Comparison of ENCODE assay signal across 18 cellular contexts in the genomic region with DNA sequence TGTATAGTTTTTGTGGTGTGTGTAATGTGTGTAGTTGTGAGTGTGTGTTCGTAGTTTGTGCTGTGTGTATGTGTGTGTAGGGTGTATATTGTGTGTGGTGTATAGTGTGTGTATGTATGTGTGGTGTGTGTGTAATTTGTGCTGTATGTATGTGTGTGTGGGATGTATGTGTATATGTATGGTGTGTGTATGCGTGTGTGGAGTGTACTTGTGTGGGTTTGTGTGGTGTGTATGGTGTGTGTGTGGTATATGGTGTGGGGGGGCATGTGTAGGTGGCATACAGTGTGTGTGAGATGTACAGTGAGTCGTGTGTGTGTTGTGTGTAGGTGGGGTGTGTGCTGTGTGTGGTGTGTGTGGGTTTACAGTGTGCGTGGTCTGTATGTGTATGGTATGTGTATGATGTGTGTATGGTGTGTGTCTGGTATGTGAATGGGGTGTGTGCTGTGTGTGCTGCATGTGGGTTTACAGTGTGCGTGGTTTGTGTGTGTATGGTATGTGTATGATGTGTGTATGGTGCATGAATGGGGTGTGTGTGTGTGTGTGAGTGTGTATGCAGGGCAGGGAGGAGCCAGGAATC.
DNase-seq lines count a peak whose midpoint lies in the region; ATAC-seq, FAIRE-seq and TF ChIP-seq lines count a peak whose summit lies in the region.
"Had no signal": no experiment of that assay in that cellular context is flagged by ENCODE, and none has a peak within 500 bp of the region (broad histone marks: within the 10 kb centered on the region; RNA-seq: fewer than 3 reads in every experiment).

No MANE protein-coding gene starts in this region.

- peak overlapping the region; percentile 88 for H4K91ac ChIP-seq in H1 (replicated peaks; ENCODE audit: insufficient read length, low read length)

- no peaks in the 10 kb centered on the region for H3K4me1 Mint-ChIP-seq in activated naive CD8-positive, alpha-beta T cell treated with anti-CD3 and anti-CD28 coated beads, Interleukin-2, amount 50 U/mL, for 24 hours
- no peaks in the 10 kb centered on the region for H3K4me1 Mint-ChIP-seq in activated naive CD8-positive, alpha-beta T cell treated with anti-CD3 and anti-CD28 coated beads for 36 hours
- H3K4me1 Mint-ChIP-seq in naive thymus-derived CD4-positive, alpha-beta T cell, result peaks cover 0 to 13% (median 4%) of the 10 kb centered on the region in 7 donors
- H3K4me1 Mint-ChIP-seq: GM23338 had no signal

- no peak for TF ChIP-seq EP300 in H1 (IDR thresholded peaks at IDR 0.05; ENCODE audit: borderline replicate concordance in 1 of 2, low read depth in 2 of 2, low read length in 2 of 2)

- no peaks in the 10 kb centered on the region for H3K9me3 ChIP-seq in H1 (ENCODE audit: insufficient read depth in 2 of 2, low read depth in 1 of 2, low read length in 1 of 2)
- H3K9me3 ChIP-seq in naive thymus-derived CD4-positive, alpha-beta T cell (ENCODE audit: control insufficient read depth in 2 of 3, low read length in 3 of 3), result no peaks in the 10 kb centered on the region
- H3K9me3 ChIP-seq: BE2C had no signal

- peak overlapping the region; percentile 93 for H3K4ac ChIP-seq in H1 (replicated peaks; ENCODE audit: insufficient read length, low read depth, low read length)

- 0 out of 7 replicates have a peak, but pooled peaks cover 0 to 3% (median 0%) of the 10 kb centered on the region in 4 experiments for H3K27me3 ChIP-seq in H1 (replicated peaks in 1 of 4; ENCODE audit: control insufficient read depth in 3 of 4, extremely low read depth in 1 of 4, insufficient read depth in 3 of 4, low read length in 3 of 4)
- no peaks in the 10 kb centered on the region for H3K27me3 ChIP-seq in naive thymus-derived CD4-positive, alpha-beta T cell (ENCODE audit: control insufficient read depth in 2 of 2, insufficient read depth in 2 of 2, low read length in 2 of 2)
- H3K27me3 ChIP-seq: BE2C had no signal

- no peak overlapping the region for H3K27ac ChIP-seq in H1 (ENCODE audit: low read depth, low read length)
- H3K27ac ChIP-seq in naive thymus-derived CD4-positive, alpha-beta T cell (ENCODE audit: low read depth, low read length), result no peak overlapping the region

- H3K14ac ChIP-seq in H1 (ENCODE audit: insufficient read length), result peak overlapping the region; percentile 81

- no peak overlapping the region for H3K4me3 ChIP-seq in H1 (ENCODE audit: extremely low read depth in 1 of 4, insufficient read depth in 2 of 4, low read depth in 3 of 4, low read length in 4 of 4)
- H3K4me3 ChIP-seq in naive thymus-derived CD4-positive, alpha-beta T cell (ENCODE audit: low read length), result no peak overlapping the region
- H3K4me3 ChIP-seq: GM23338, K562 had no signal

- no peak for TF ChIP-seq CTCF in H1 (IDR thresholded peaks at IDR 0.05; ENCODE audit: control extremely low read depth in 1 of 3, insufficient read depth in 1 of 3, low read depth in 1 of 3, low read length in 3 of 3)

- no peaks in the 10 kb centered on the region for H3K27me3 Mint-ChIP-seq in activated naive CD8-positive, alpha-beta T cell treated with anti-CD3 and anti-CD28 coated beads, Interleukin-2, amount 50 U/mL, for 24 hours
- no peaks in the 10 kb centered on the region for H3K27me3 Mint-ChIP-seq in activated naive CD8-positive, alpha-beta T cell treated with anti-CD3 and anti-CD28 coated beads for 36 hours
- H3K27me3 Mint-ChIP-seq in naive thymus-derived CD4-positive, alpha-beta T cell, result no peaks in the 10 kb centered on the region

- no peaks in the 10 kb centered on the region; a peak in 1 of 7 replicates for H3K4me1 ChIP-seq in H1 (replicated peaks in 1 of 4; ENCODE audit: control insufficient read depth in 3 of 4, insufficient read depth in 4 of 4, low read length in 3 of 4)
- H3K4me1 ChIP-seq in naive thymus-derived CD4-positive, alpha-beta T cell (ENCODE audit: control insufficient read depth in 2 of 2, insufficient read depth in 2 of 2, low read length in 2 of 2), result no peaks in the 10 kb centered on the region
- H3K4me1 ChIP-seq: BE2C had no signal

- H3K18ac ChIP-seq in H1 (ENCODE audit: extremely low read depth, low read length), result peak overlapping the region; percentile 20; the same call in 1 of the 2 replicates

- CTCF ChIA-PET in H1 (lab: Charles Lee; ENCODE audit: partially characterized antibody), result interaction anchor here (1.1 to 1.9 kb wide), 5 partner anchors 8 to 189 kb away, joined by 3 to 5 read pairs (median 5); no protein-coding TSS in a partner anchor
- CTCF ChIA-PET in naive thymus-derived CD4-positive, alpha-beta T cell (lab: Charles Lee), result no interaction called here

- H3K23me2 ChIP-seq in H1 (ENCODE audit: low read depth, low read length), result peaks cover 8% of the 10 kb centered on the region; the same call in 1 of the 2 replicates

- no peak for TF ChIP-seq RAD21 in H1 (IDR thresholded peaks at IDR 0.05 in 1 of 2, conservative IDR thresholded peaks at IDR 0.05 in 1 of 2; ENCODE audit: low read depth in 2 of 2, low read length in 2 of 2)

- H3K79me2 ChIP-seq in H1 (ENCODE audit: control insufficient read depth in 1 of 2, insufficient read depth in 2 of 2, low read length in 2 of 2), result no peaks in the 10 kb centered on the region

- peak overlapping the region; percentile 39 for H2BK120ac ChIP-seq in H1 (replicated peaks; ENCODE audit: low read depth, low read length)

- peak overlapping the region; percentile 94; the same call in 1 of the 2 replicates for H2BK12ac ChIP-seq in H1 (ENCODE audit: low read depth, low read length)

- intact Hi-C loops in naive thymus-derived CD4-positive, alpha-beta T cell (cut with micrococcal nuclease), result no loop called here

- H3K23ac ChIP-seq in H1 (ENCODE audit: insufficient read length), result peak overlapping the region; percentile 21

- H4K5ac ChIP-seq in H1 (ENCODE audit: insufficient read length, low read depth, low read length), result no peak overlapping the region

- peak overlapping the region; percentile 93 for H3K56ac ChIP-seq in H1 (replicated peaks; ENCODE audit: insufficient read length, low read depth, low read length)

- H2AK5ac ChIP-seq in H1 (ENCODE audit: low read depth, low read length), result peak overlapping the region; percentile 92

- FAIRE-seq in H1 (lab: Jason Lieb, UNC), result no peak
- FAIRE-seq: A204.1, GM12891, K562, RCC 7860 had no signal

- H2BK15ac ChIP-seq in H1 (ENCODE audit: low read length), result peak overlapping the region; percentile 50

- H3K4me2 ChIP-seq in H1 (ENCODE audit: insufficient read depth in 1 of 2, low read depth in 2 of 2, low read length in 2 of 2), result no peak overlapping the region
- H3K4me2 ChIP-seq: GM23338 had no signal

- H3K9me3 Mint-ChIP-seq in activated naive CD8-positive, alpha-beta T cell treated with anti-CD3 and anti-CD28 coated beads, Interleukin-2, amount 50 U/mL, for 24 hours, result peaks cover 4% of the 10 kb centered on the region
- peaks cover 4% of the 10 kb centered on the region for H3K9me3 Mint-ChIP-seq in activated naive CD8-positive, alpha-beta T cell treated with anti-CD3 and anti-CD28 coated beads for 36 hours
- H3K9me3 Mint-ChIP-seq in naive thymus-derived CD4-positive, alpha-beta T cell, result peaks cover 0 to 4% (median 0%) of the 10 kb centered on the region in 11 donors
- H3K9me3 Mint-ChIP-seq: GM23338 had no signal

- WGBS in H1 (ENCODE audit: extremely low coverage in 1 of 2, insufficient coverage in 1 of 2, insufficient read length in 1 of 2, insufficient replicate concordance in 2 of 2, low coverage in 1 of 2, low lambda C conversion rate in 2 of 2, missing lambda C conversion rate in 1 of 2), 2 experiments, result 61 to 100% methylated on average over 2 to 5 of the region's 5 CpGs

- no peak overlapping the region for H3K27ac Mint-ChIP-seq in activated naive CD8-positive, alpha-beta T cell treated with anti-CD3 and anti-CD28 coated beads, Interleukin-2, amount 50 U/mL, for 24 hours
- no peak overlapping the region for H3K27ac Mint-ChIP-seq in activated naive CD8-positive, alpha-beta T cell treated with anti-CD3 and anti-CD28 coated beads for 36 hours
- no peak overlapping the region for H3K27ac Mint-ChIP-seq in naive thymus-derived CD4-positive, alpha-beta T cell
- H3K27ac Mint-ChIP-seq: CD4-positive, alpha-beta memory T cell; GM23338 had no signal

- H3K4me3 Mint-ChIP-seq in activated naive CD8-positive, alpha-beta T cell treated with anti-CD3 and anti-CD28 coated beads, Interleukin-2, amount 50 U/mL, for 24 hours, result no peak overlapping the region
- H3K4me3 Mint-ChIP-seq in activated naive CD8-positive, alpha-beta T cell treated with anti-CD3 and anti-CD28 coated beads for 36 hours, result no peak overlapping the region
- no peak overlapping the region for H3K4me3 Mint-ChIP-seq in naive thymus-derived CD4-positive, alpha-beta T cell
- H3K4me3 Mint-ChIP-seq: CD4-positive, alpha-beta memory T cell; GM23338 had no signal

- H3K36me3 Mint-ChIP-seq in activated naive CD8-positive, alpha-beta T cell treated with anti-CD3 and anti-CD28 coated beads, Interleukin-2, amount 50 U/mL, for 24 hours (ENCODE audit: low read depth), result no peaks in the 10 kb centered on the region
- peaks cover 3% of the 10 kb centered on the region for H3K36me3 Mint-ChIP-seq in activated naive CD8-positive, alpha-beta T cell treated with anti-CD3 and anti-CD28 coated beads for 36 hours
- H3K36me3 Mint-ChIP-seq in naive thymus-derived CD4-positive, alpha-beta T cell, result peaks cover 0 to 11% (median 0%) of the 10 kb centered on the region in 5 donors
- H3K36me3 Mint-ChIP-seq: CD4-positive, alpha-beta memory T cell had no signal

- POLR2A ChIA-PET in H1 (lab: Charles Lee; ENCODE audit: partially characterized antibody), result no interaction called here
- POLR2A ChIA-PET in naive thymus-derived CD4-positive, alpha-beta T cell (lab: Charles Lee), result no interaction called here

- peaks cover 3% of the 10 kb centered on the region for H3K79me1 ChIP-seq in H1 (ENCODE audit: low read depth, low read length)

- peaks cover 0 to 7% of the 10 kb centered on the region in 2 experiments for H4K20me1 ChIP-seq in H1 (replicated peaks in 1 of 2; ENCODE audit: control insufficient read depth in 1 of 2, insufficient read depth in 2 of 2, low read length in 2 of 2)

- TF ChIP-seq POLR2A in H1 (IDR thresholded peaks at IDR 0.05; ENCODE audit: control extremely low read depth in 1 of 2, low read depth in 2 of 2, low read length in 2 of 2), result no peak

- H3K36me3 ChIP-seq in H1 (ENCODE audit: control insufficient read depth in 2 of 4, insufficient read depth in 4 of 4, low read length in 3 of 4), result no peaks in the 10 kb centered on the region; a peak in 1 of 8 replicates
- H3K36me3 ChIP-seq in naive thymus-derived CD4-positive, alpha-beta T cell (ENCODE audit: control insufficient read depth in 2 of 3, insufficient read depth in 3 of 3, low read length in 3 of 3), result no peaks in the 10 kb centered on the region
- H3K36me3 ChIP-seq: BE2C had no signal

- H4K8ac ChIP-seq in H1 (ENCODE audit: extremely low read depth, insufficient read depth, low read length), result no peak overlapping the region

- peak overlapping the region; percentile 24; the same call in 1 of the 2 replicates for H2BK20ac ChIP-seq in H1 (ENCODE audit: low read length)

- peak; percentile 30 for ATAC-seq in activated naive CD8-positive, alpha-beta T cell treated with anti-CD3 and anti-CD28 coated beads, Interleukin-2, amount 50 U/mL, for 24 hours
- ATAC-seq in naive thymus-derived CD4-positive, alpha-beta T cell, result peak; percentile 18
- ATAC-seq: HCT116, K562, Right ventricle myocardium inferior had no signal

- no peak overlapping the region for H3K9ac ChIP-seq in H1 (replicated peaks in 1 of 4; ENCODE audit: extremely low read depth in 1 of 4, low read depth in 3 of 4, low read length in 3 of 4)

- H2AFZ ChIP-seq in H1 (ENCODE audit: low read length), result no peak overlapping the region

- peak overlapping the region; percentile 77; the same call in 1 of the 2 replicates for H2BK5ac ChIP-seq in H1 (ENCODE audit: low read depth, low read length)

- DNase-seq in activated naive CD8-positive, alpha-beta T cell treated with anti-CD3 and anti-CD28 coated beads, Interleukin-2, amount 50 U/mL, for 24 hours, result no peak
- DNase-seq in activated naive CD8-positive, alpha-beta T cell treated with anti-CD3 and anti-CD28 coated beads for 36 hours, result no peak
- no peak for DNase-seq in H1 (ENCODE audit: low read depth in 1 of 2, low spot score in 2 of 2)
- no peak for DNase-seq in naive thymus-derived CD4-positive, alpha-beta T cell
- no peak for DNase-seq in hypothalamus (lab: John Stamatoyannopoulos, UW)
- DNase-seq in NOMO-1 treated with DMSO at 0.1 percent for 48 hours (lab: John Stamatoyannopoulos, UW; ENCODE audit: unreplicated experiment), result no peak
- DNase-seq in DMS53 treated with DMSO at 0.1 percent for 48 hours (lab: John Stamatoyannopoulos, UW; ENCODE audit: unreplicated experiment), result no peak
- DNase-seq: BE2C; CD4-positive, alpha-beta memory T cell; GF-D8; NK-92 treated with Interleukin-12 subunit alpha and Interleukin-12 subunit beta, amount 100 ng/mL, for 24 hours had no signal
